11 cellular contexts compared by ENCODE assay signal in genomic region chr7:135993950-135994349, GRCh38. TPM values are rescaled to one million over a fixed set of nuclear protein-coding genes. Genes with fewer than 3 reads are reported as not detected.
DNase-seq lines count a peak whose midpoint lies in the region; ATAC-seq and TF ChIP-seq lines count a peak whose summit lies in the region.
"Had no signal": no experiment of that assay in that cellular context is flagged by ENCODE, and none has a peak within 500 bp of the region (broad histone marks: within the 10 kb centered on the region; RNA-seq: fewer than 3 reads in every experiment).

No MANE protein-coding gene starts in this region.

- H3K9me3 Mint-ChIP-seq in activated T-cell treated with anti-CD3 and anti-CD28 coated beads, Interleukin-2, amount 50 U/mL, for 24 hours: no peaks in the 10 kb centered on the region
- H3K9me3 Mint-ChIP-seq in naive thymus-derived CD8-positive, alpha-beta T cell: no peaks in the 10 kb centered on the region

- no peak for DNase-seq in activated T-cell treated with anti-CD3 and anti-CD28 coated beads, Interleukin-2, amount 50 U/mL, for 24 hours
- DNase-seq in activated T-cell treated with anti-CD3 and anti-CD28 coated beads for 4 hours (no peak), osteoblast (ENCODE audit: insufficient read length, low spot score, missing footprints) (no peak), NCI-H2227 (lab: John Stamatoyannopoulos, UW; ENCODE audit: unreplicated experiment) (no peak), SHP77 (lab: John Stamatoyannopoulos, UW) (no peak)
- no peak for DNase-seq in naive thymus-derived CD8-positive, alpha-beta T cell
- DNase-seq: activated CD4-positive, CD25-positive, alpha-beta regulatory T cell treated with anti-CD3 and anti-CD28 coated beads, Interleukin-2, amount 50 U/mL, for 72 hours; KBM-7; NCI-H2171 had no signal

- TF ChIP-seq CTCF in osteoblast (IDR thresholded peaks at IDR 0.05; ENCODE audit: extremely low read depth, low read depth, low read length): no peak

- no peaks in the 10 kb centered on the region for H3K79me2 ChIP-seq in osteoblast (ENCODE audit: insufficient read depth, low read length)

- H3K27ac Mint-ChIP-seq in activated T-cell treated with anti-CD3 and anti-CD28 coated beads, Interleukin-2, amount 50 U/mL, for 24 hours: peak overlapping the region; percentile 83
- H3K27ac Mint-ChIP-seq in naive thymus-derived CD8-positive, alpha-beta T cell: peak overlapping the region in 2 of 10 donors; percentile 67 to 72

- H4K20me1 ChIP-seq in osteoblast (ENCODE audit: insufficient read depth, low read length): no peaks in the 10 kb centered on the region

- no peaks in the 10 kb centered on the region for H3K9me3 ChIP-seq in osteoblast (ENCODE audit: low read depth, low read length)

- no peaks in the 10 kb centered on the region for H3K36me3 Mint-ChIP-seq in activated T-cell treated with anti-CD3 and anti-CD28 coated beads, Interleukin-2, amount 50 U/mL, for 24 hours (ENCODE audit: low read depth)
- H3K36me3 Mint-ChIP-seq in naive thymus-derived CD8-positive, alpha-beta T cell: peaks cover 5 to 8% (median 6%) of the 10 kb centered on the region in 3 donors

- no peak overlapping the region for H2AFZ ChIP-seq in osteoblast (ENCODE audit: low read length)

- peak; percentile 77 for ATAC-seq in GM21723 (IDR thresholded peaks at IDR 0.05; ENCODE audit: unreplicated experiment)
- ATAC-seq in HG03469 (IDR thresholded peaks at IDR 0.05; ENCODE audit: unreplicated experiment): peak; percentile 40
- no peak for ATAC-seq in naive thymus-derived CD8-positive, alpha-beta T cell

- H3K27me3 Mint-ChIP-seq in activated T-cell treated with anti-CD3 and anti-CD28 coated beads, Interleukin-2, amount 50 U/mL, for 24 hours: peaks cover 9% of the 10 kb centered on the region
- H3K27me3 Mint-ChIP-seq in naive thymus-derived CD8-positive, alpha-beta T cell: peaks cover 0 to 15% (median 6%) of the 10 kb centered on the region in 5 donors

- no peaks in the 10 kb centered on the region for H3K27me3 ChIP-seq in osteoblast (ENCODE audit: insufficient read depth, low read length)

- POLR2A ChIA-PET in naive thymus-derived CD8-positive, alpha-beta T cell (lab: Charles Lee): no interaction called here

- peaks cover 23% of the 10 kb centered on the region for H3K4me1 Mint-ChIP-seq in activated T-cell treated with anti-CD3 and anti-CD28 coated beads, Interleukin-2, amount 50 U/mL, for 24 hours (ENCODE audit: low read depth)
- peaks cover 0 to 27% (median 8%) of the 10 kb centered on the region in 4 donors for H3K4me1 Mint-ChIP-seq in naive thymus-derived CD8-positive, alpha-beta T cell

- no peak overlapping the region for H3K4me3 Mint-ChIP-seq in activated T-cell treated with anti-CD3 and anti-CD28 coated beads, Interleukin-2, amount 50 U/mL, for 24 hours
- H3K4me3 Mint-ChIP-seq in naive thymus-derived CD8-positive, alpha-beta T cell: peak overlapping the region in 2 of 10 donors; percentile 33 to 40

- no peaks in the 10 kb centered on the region for H3K36me3 ChIP-seq in osteoblast (ENCODE audit: insufficient read depth, low read length)

- H3K4me1 ChIP-seq in osteoblast (ENCODE audit: insufficient read depth, low read length): peaks cover 8% of the 10 kb centered on the region

- no peak overlapping the region for H3K4me3 ChIP-seq in osteoblast (ENCODE audit: insufficient read depth, low read length)

- peak overlapping the region; percentile 51 for H3K27ac ChIP-seq in osteoblast (ENCODE audit: low read depth, low read length)

- H3K4me2 ChIP-seq in osteoblast (ENCODE audit: insufficient read depth, low read length): peak overlapping the region; percentile 69

RNA-seq across cellular contexts. Expression of gene MTPN, which starts 16.8 kb away (rescaled TPM):
- 117 and 127 TPM in 2 replicates for total RNA-seq in osteoblast
- 10 to 100 TPM; 71.4 to 74.1 TPM for total RNA-seq in naive thymus-derived CD8-positive, alpha-beta T cell
- 100 to 1,000 TPM in 1 of 3 donors, 10 to 100 TPM in 2; 60.5 to 100 (median 86.2) TPM for polyA plus RNA-seq in naive thymus-derived CD8-positive, alpha-beta T cell

Comparison
In these comparisons a context has a peak if more than half of its experiments do, and no peak if none do; other contexts are left out.
1. ATAC-seq: peak in GM21723 (single experiment) and HG03469 (single experiment); none in naive thymus-derived CD8-positive, alpha-beta T cell (0 of 2).